Comparison of ENCODE assay signal across 8 cellular contexts in genomic region chr10:96089670-96090462, GRCh38. TPM values are rescaled to one million over a fixed set of nuclear protein-coding genes. Genes with fewer than 3 reads are reported as not detected.
DNase-seq lines count a peak whose midpoint lies in the region; ATAC-seq and TF ChIP-seq lines count a peak whose summit lies in the region.

No MANE protein-coding gene starts in this region.

- H3K27me3 ChIP-seq in WERI-Rb-1 (ENCODE audit: insufficient read depth, low read depth, severe bottlenecking) (no peaks in the 10 kb centered on the region), kidney epithelial cell (ENCODE audit: control insufficient read depth, insufficient read depth, low read length) (no peaks in the 10 kb centered on the region)

- ATAC-seq in GM18873 (IDR thresholded peaks at IDR 0.05; ENCODE audit: low FRiP score, unreplicated experiment) = peak; percentile 61
- peak; percentile 91 for ATAC-seq in HG03135 (IDR thresholded peaks at IDR 0.05; ENCODE audit: unreplicated experiment)

- in situ Hi-C loops in T47D (cut with HindIII; ENCODE audit: low pct_unique_long_range_greater_than_20kb, low sequenced_read_pairs) = no loop called here

- H3K36me3 ChIP-seq in WERI-Rb-1 (no peaks in the 10 kb centered on the region; the same call in 1 of the 2 replicates), kidney epithelial cell (ENCODE audit: control insufficient read depth, insufficient read depth, low read length) (no peaks in the 10 kb centered on the region)

- TF ChIP-seq CTCF in WERI-Rb-1 (IDR thresholded peaks at IDR 0.05; ENCODE audit: low read depth, low read length) (no peak), kidney epithelial cell (IDR thresholded peaks at IDR 0.05; ENCODE audit: insufficient read depth, low read length, poor library complexity, severe bottlenecking) (no peak)

- peaks cover 7% of the 10 kb centered on the region for H3K9me3 ChIP-seq in WERI-Rb-1 (ENCODE audit: severe bottlenecking)

- peak overlapping the region; percentile 85 for H3K4me3 ChIP-seq in WERI-Rb-1 (ENCODE audit: low read depth, low read length)
- H3K4me3 ChIP-seq in kidney epithelial cell (ENCODE audit: low read depth, low read length) = peak overlapping the region; percentile 92

- DNase-seq in AG08395 (ENCODE audit: low spot score) (peak; percentile 94), NCI-H2227 (lab: John Stamatoyannopoulos, UW; ENCODE audit: unreplicated experiment) (peak; percentile 95), WERI-Rb-1 (peak; percentile 95), T47D (ENCODE audit: low read depth in 1 of 2, low spot score in 1 of 2) (peak; percentile 75 to 98), kidney epithelial cell (ENCODE audit: low read depth) (peak; percentile 67)
- peak; percentile 92 for DNase-seq in stimulated activated CD4-positive, alpha-beta T cell treated with anti-CD3 and anti-CD28 coated beads, Interleukin-4, amount 100 ng/mL, for 1 hour

- H3K27ac ChIP-seq in WERI-Rb-1 = peak overlapping the region; percentile 99

RNA-seq across cellular contexts. Expression of gene ZNF518A, which starts 40.2 kb away (rescaled TPM):
- 15.5 and 15.9 TPM in 2 replicates for total RNA-seq in kidney epithelial cell

RNA-seq across cellular contexts. Expression of gene CCNJ, which starts 46.5 kb away (rescaled TPM):
- 17.1 and 18.1 TPM in 2 replicates for total RNA-seq in kidney epithelial cell

Comparison
In these comparisons a context has a peak if more than half of its experiments do, and no peak if none do; other contexts are left out.
1. Peak in every context shown above with its lines: DNase-seq, ATAC-seq, H3K4me3 ChIP-seq and H3K27ac ChIP-seq.